8 cellular contexts compared by ENCODE assay signal in the genomic region with DNA sequence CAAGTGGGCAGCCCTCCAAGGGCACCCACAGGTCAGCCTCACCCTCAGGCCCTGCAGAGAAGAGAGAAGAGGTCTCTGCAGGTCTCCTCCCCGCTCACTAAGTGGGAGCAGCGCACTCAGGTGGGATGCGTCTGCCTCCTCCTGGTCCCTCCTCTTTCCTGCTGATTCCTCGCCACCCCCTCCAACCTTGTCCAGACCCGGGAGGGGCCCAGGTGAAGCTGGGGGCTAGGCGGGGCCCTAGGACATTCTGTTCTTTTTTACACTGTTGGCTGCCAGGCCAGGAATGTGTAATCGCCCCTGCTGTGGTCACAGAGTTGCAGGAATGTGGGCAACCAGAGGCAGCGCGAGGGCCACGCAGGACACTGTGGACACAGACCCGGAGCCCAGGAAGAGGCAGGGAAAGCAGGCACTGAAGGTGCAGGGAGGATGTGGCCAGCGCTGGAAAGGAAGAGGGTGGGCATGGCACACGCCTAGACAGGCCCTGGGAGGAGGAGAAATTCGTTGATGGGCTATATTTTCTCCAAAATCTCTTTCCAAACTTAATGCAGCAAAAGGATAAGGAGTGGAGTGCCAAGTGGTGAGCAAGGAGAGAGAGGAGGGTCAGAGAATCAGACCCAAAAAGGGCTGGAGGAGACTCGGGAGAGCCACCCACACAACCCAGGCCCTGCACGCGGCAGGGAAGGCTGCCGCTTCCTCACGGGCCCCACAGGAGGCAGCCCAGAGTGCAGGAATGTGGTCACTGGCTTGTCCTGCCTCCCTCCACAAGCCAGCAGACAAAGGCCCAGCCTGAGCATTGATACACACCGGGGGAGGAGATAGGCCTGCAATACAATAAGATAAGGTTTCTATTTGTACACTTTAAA. TPM values are rescaled to one million over a fixed set of nuclear protein-coding genes. Genes with fewer than 3 reads are reported as not detected.
DNase-seq lines count a peak whose midpoint lies in the region; ATAC-seq and TF ChIP-seq lines count a peak whose summit lies in the region.

No MANE protein-coding gene starts in this region.

- H3K36me3 ChIP-seq in HEK293 (ENCODE audit: control insufficient read depth in 2 of 2, insufficient read depth in 1 of 2, low read length in 2 of 2) = no peaks in the 10 kb centered on the region
- H3K36me3 ChIP-seq in hepatocyte (replicated peaks; ENCODE audit: insufficient read depth, low read depth) = no peaks in the 10 kb centered on the region
- no peaks in the 10 kb centered on the region for H3K36me3 ChIP-seq in skeletal muscle satellite cell (ENCODE audit: insufficient read depth, low read length)

- H3K4me3 ChIP-seq in AG09309 (ENCODE audit: control insufficient read depth, low read depth, low read length) (no peak overlapping the region), HEK293 (ENCODE audit: low read depth, low read length) (no peak overlapping the region), hepatocyte (no peak overlapping the region), skeletal muscle satellite cell (ENCODE audit: low read length) (peak overlapping the region; percentile 13)

- 32% methylated on average over 20 of the region's 20 CpGs for WGBS in hepatocyte (ENCODE audit: low lambda C conversion rate, missing lambda C conversion rate)

- peak overlapping the region; percentile 79 for H3K9ac ChIP-seq in skeletal muscle satellite cell (ENCODE audit: low read depth, low read length)

- no peak for DNase-seq in AG09309 (ENCODE audit: low read depth)
- no peak for DNase-seq in activated naive CD4-positive, alpha-beta T cell treated with anti-CD3 and anti-CD28 coated beads, Interleukin-2, amount 50 U/mL, for 72 hours (ENCODE audit: low spot score in 2 of 2)
- DNase-seq in hepatocyte (ENCODE audit: low spot score) = peak; percentile 75
- no peak for DNase-seq in NCI-H774 (lab: John Stamatoyannopoulos, UW)
- no peak for DNase-seq in superior temporal gyrus (ENCODE audit: extremely low spot score)
- no peak for DNase-seq in glutamatergic neuron

- no peaks in the 10 kb centered on the region for H3K36me3 Mint-ChIP-seq in activated naive CD4-positive, alpha-beta T cell treated with anti-CD3 and anti-CD28 coated beads, Interleukin-2, amount 50 U/mL, for 72 hours
- H3K36me3 Mint-ChIP-seq in glutamatergic neuron (ENCODE audit: unreplicated experiment) = no peaks in the 10 kb centered on the region

- H3K27ac ChIP-seq in HEK293 (ENCODE audit: extremely low read depth, low read depth, low read length) (peak overlapping the region; percentile 69), hepatocyte (peak overlapping the region; percentile 94)

- no peaks in the 10 kb centered on the region for H3K9me3 Mint-ChIP-seq in activated naive CD4-positive, alpha-beta T cell treated with anti-CD3 and anti-CD28 coated beads, Interleukin-2, amount 50 U/mL, for 72 hours
- H3K9me3 Mint-ChIP-seq in glutamatergic neuron (ENCODE audit: unreplicated experiment) = peaks cover 3% of the 10 kb centered on the region

- no peaks in the 10 kb centered on the region for H4K20me1 ChIP-seq in hepatocyte (ENCODE audit: insufficient read depth, poor library complexity, severe bottlenecking)

- peaks cover 9% of the 10 kb centered on the region for H3K4me1 Mint-ChIP-seq in glutamatergic neuron (ENCODE audit: low read depth, unreplicated experiment)

- H3K4me1 ChIP-seq in HEK293 (ENCODE audit: control insufficient read depth, insufficient read depth, low read length) (peaks cover 18% of the 10 kb centered on the region), hepatocyte (ENCODE audit: insufficient read depth) (peaks cover 53% of the 10 kb centered on the region), skeletal muscle satellite cell (ENCODE audit: control insufficient read depth, insufficient read depth, low read length) (peaks cover 59% of the 10 kb centered on the region)

- peak overlapping the region; percentile 62 for H3K4me2 ChIP-seq in hepatocyte
- peak overlapping the region; percentile 62 for H3K4me2 ChIP-seq in skeletal muscle satellite cell (ENCODE audit: low read length)

- no peak overlapping the region for H3K4me3 Mint-ChIP-seq in glutamatergic neuron (ENCODE audit: unreplicated experiment)

- peak overlapping the region; percentile 10 for H2AFZ ChIP-seq in hepatocyte

- CTCF ChIA-PET in HEK293 (lab: Yijun Ruan, JAX) = interaction anchor here (0.6 to 1.7 kb wide), 3 partner anchors 40 to 271 kb away, joined by 3 to 4 read pairs (median 4); no protein-coding TSS in a partner anchor

- ATAC-seq in activated naive CD4-positive, alpha-beta T cell treated with anti-CD3 and anti-CD28 coated beads, Interleukin-2, amount 50 U/mL, for 72 hours = peak in 1 of 2 donors; percentile 58

- POLR2A ChIA-PET in HEK293 (lab: Yijun Ruan, JAX) = interaction anchor here (1.6 kb wide), 1 partner anchor 13 kb away, joined by 7 read pairs; no protein-coding TSS in a partner anchor

- H3K79me2 ChIP-seq in hepatocyte = no peaks in the 10 kb centered on the region

- H3K9me3 ChIP-seq in HEK293 (ENCODE audit: control insufficient read depth, insufficient read depth, low read depth, low read length) (no peaks in the 10 kb centered on the region), hepatocyte (ENCODE audit: low read depth) (no peaks in the 10 kb centered on the region), skeletal muscle satellite cell (replicated peaks; ENCODE audit: low read length) (no peaks in the 10 kb centered on the region)

- H3K27me3 Mint-ChIP-seq in glutamatergic neuron (ENCODE audit: unreplicated experiment) = peaks cover 14% of the 10 kb centered on the region

- H3K27me3 ChIP-seq in hepatocyte (no peaks in the 10 kb centered on the region), skeletal muscle satellite cell (ENCODE audit: control insufficient read depth, insufficient read depth, low read length) (no peaks in the 10 kb centered on the region)

- H3K9me2 ChIP-seq in hepatocyte (replicated peaks; ENCODE audit: insufficient read depth) = no peaks in the 10 kb centered on the region

- H3K27ac Mint-ChIP-seq in activated naive CD4-positive, alpha-beta T cell treated with anti-CD3 and anti-CD28 coated beads, Interleukin-2, amount 50 U/mL, for 72 hours = peak overlapping the region; percentile 44 to 72
- no peak overlapping the region for H3K27ac Mint-ChIP-seq in glutamatergic neuron (ENCODE audit: unreplicated experiment)

- peak; percentile 63 for TF ChIP-seq CTCF in AG09309 (IDR thresholded peaks at IDR 0.05; ENCODE audit: control insufficient read depth, insufficient read depth, low read depth, low read length, missing control alignments)
- no peak for TF ChIP-seq CTCF in HEK293 (tag by site-specific recombination; IDR thresholded peaks at IDR 0.05)
- peak; percentile 36 for TF ChIP-seq CTCF in hepatocyte (IDR thresholded peaks at IDR 0.05; ENCODE audit: poor library complexity)
- TF ChIP-seq CTCF in glutamatergic neuron (IDR thresholded peaks at IDR 0.05; ENCODE audit: partially characterized antibody, unreplicated experiment) = no peak

TF ChIP-seq in HEK293, 187 proteins besides CTCF, POLR2A, EP300 and RAD21 (continues in another document):
- TF ChIP-seq, protein P1, sequence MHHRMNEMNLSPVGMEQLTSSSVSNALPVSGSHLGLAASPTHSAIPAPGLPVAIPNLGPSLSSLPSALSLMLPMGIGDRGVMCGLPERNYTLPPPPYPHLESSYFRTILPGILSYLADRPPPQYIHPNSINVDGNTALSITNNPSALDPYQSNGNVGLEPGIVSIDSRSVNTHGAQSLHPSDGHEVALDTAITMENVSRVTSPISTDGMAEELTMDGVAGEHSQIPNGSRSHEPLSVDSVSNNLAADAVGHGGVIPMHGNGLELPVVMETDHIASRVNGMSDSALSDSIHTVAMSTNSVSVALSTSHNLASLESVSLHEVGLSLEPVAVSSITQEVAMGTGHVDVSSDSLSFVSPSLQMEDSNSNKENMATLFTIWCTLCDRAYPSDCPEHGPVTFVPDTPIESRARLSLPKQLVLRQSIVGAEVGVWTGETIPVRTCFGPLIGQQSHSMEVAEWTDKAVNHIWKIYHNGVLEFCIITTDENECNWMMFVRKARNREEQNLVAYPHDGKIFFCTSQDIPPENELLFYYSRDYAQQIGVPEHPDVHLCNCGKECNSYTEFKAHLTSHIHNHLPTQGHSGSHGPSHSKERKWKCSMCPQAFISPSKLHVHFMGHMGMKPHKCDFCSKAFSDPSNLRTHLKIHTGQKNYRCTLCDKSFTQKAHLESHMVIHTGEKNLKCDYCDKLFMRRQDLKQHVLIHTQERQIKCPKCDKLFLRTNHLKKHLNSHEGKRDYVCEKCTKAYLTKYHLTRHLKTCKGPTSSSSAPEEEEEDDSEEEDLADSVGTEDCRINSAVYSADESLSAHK (tag by site-specific recombination; IDR thresholded peaks at IDR 0.05) = no peak
- TF ChIP-seq, protein P2, sequence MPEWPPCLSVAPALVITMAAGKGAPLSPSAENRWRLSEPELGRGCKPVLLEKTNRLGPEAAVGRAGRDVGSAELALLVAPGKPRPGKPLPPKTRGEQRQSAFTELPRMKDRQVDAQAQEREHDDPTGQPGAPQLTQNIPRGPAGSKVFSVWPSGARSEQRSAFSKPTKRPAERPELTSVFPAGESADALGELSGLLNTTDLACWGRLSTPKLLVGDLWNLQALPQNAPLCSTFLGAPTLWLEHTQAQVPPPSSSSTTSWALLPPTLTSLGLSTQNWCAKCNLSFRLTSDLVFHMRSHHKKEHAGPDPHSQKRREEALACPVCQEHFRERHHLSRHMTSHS (tag by site-specific recombination; IDR thresholded peaks at IDR 0.05) = no peak
- TF ChIP-seq, protein P3, sequence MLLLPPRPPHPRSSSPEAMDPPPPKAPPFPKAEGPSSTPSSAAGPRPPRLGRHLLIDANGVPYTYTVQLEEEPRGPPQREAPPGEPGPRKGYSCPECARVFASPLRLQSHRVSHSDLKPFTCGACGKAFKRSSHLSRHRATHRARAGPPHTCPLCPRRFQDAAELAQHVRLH (tag by site-specific recombination; IDR thresholded peaks at IDR 0.05) = no peak
- TF ChIP-seq ZNF600 (tag by site-specific recombination; IDR thresholded peaks at IDR 0.05) = peak; percentile 42; the same call in 1 of the 2 replicates

RNA-seq across cellular contexts. Expression of a gene that starts 0.9 kb away (rescaled TPM):
- total RNA-seq in activated naive CD4-positive, alpha-beta T cell treated with anti-CD3 and anti-CD28 coated beads, Interleukin-2, amount 50 U/mL, for 72 hours = 1 to 10 TPM; 1.1 to 2.8 TPM
- total RNA-seq in hepatocyte (21.7 and 28.6 TPM in 2 replicates), glutamatergic neuron (ENCODE audit: unreplicated experiment) (0.74 TPM)
- polyA plus RNA-seq in hepatocyte = 28.4 and 30.0 TPM in 2 replicates
- total RNA-seq in skeletal muscle satellite cell (2012; rRNA removed) = 0.87 and 1.3 TPM in 2 replicates

RNA-seq across cellular contexts. Expression of a gene that starts 7.7 kb away (rescaled TPM):
- total RNA-seq in activated naive CD4-positive, alpha-beta T cell treated with anti-CD3 and anti-CD28 coated beads, Interleukin-2, amount 50 U/mL, for 72 hours = 1 to 10 TPM; 2.0 to 3.1 TPM
- total RNA-seq in hepatocyte (35.4 and 42.4 TPM in 2 replicates), glutamatergic neuron (ENCODE audit: unreplicated experiment) (not detected)
- polyA plus RNA-seq in hepatocyte = 75.2 and 79.8 TPM in 2 replicates
- 75.8 and 97.8 TPM in 2 replicates for total RNA-seq in skeletal muscle satellite cell (2012; rRNA removed)

RNA-seq across cellular contexts. Expression of a gene that starts 34.4 kb away (rescaled TPM):
- 10 to 100 TPM; 49.3 to 62.6 TPM for total RNA-seq in activated naive CD4-positive, alpha-beta T cell treated with anti-CD3 and anti-CD28 coated beads, Interleukin-2, amount 50 U/mL, for 72 hours
- 110 and 147 TPM in 2 replicates for total RNA-seq in hepatocyte
- 168 and 188 TPM in 2 replicates for polyA plus RNA-seq in hepatocyte
- 173 and 205 TPM in 2 replicates for total RNA-seq in skeletal muscle satellite cell (2012; rRNA removed)
- total RNA-seq in glutamatergic neuron (ENCODE audit: unreplicated experiment) = 7.4 TPM

Comparison
In these comparisons a context has a peak if more than half of its experiments do, and no peak if none do; other contexts are left out.
1. CTCF ChIP-seq: peak in AG09309 (single experiment) and hepatocyte (single experiment); none in HEK293 (single experiment) and glutamatergic neuron (single experiment).